In the genomic region with DNA sequence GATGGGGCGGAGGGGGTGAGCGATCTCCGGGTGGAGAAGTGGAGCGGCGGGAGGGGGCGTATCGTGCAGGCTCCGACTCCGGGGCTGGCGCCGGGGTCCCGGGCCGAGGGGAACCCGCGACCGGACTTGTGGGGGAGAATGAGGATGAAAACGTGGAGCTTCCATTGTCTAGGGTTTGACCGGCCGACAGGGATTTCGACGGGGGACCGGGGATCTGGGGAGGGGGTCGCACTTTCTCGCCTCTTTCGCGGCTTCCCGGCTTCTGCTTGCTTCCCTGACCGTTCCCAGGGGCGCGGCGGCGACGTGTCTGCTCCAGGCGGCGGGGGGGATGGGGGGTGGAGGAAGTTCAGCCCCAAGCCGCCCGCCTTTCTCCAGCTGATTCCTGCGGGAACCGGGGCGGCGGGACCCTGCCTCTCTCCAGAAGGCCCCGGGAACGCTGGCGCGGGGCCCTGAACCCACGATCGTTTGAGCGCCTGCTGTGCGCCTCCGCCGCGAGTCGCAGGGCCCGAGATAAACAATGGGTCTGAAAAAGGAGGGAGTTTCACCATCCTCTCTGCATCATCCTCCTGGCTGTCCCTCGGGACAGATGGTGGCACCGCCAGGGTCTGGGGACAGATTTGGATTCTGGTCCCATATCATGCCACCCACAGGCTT, we compare ENCODE assay signal across 8 cellular contexts. TPM values are rescaled to one million over a fixed set of nuclear protein-coding genes. Genes with fewer than 3 reads are reported as not detected.
DNase-seq lines count a peak whose midpoint lies in the region; ATAC-seq, FAIRE-seq and TF ChIP-seq lines count a peak whose summit lies in the region.

No MANE protein-coding gene starts in this region.

- BruUV-seq in HepG2 (replicated peaks; lab: Mats Ljungman, UMichigan) = no TSS peak

- intact Hi-C loops in HepG2 (cut with micrococcal nuclease; ENCODE audit: unreplicated experiment) (loop anchor here (1.0 kb wide), 1 partner anchor 12 kb away; no protein-coding TSS in a partner anchor), stomach (cut with DNase I; ENCODE audit: low total_unique reads) (no loop called here)

- ATAC-seq in HepG2 = peak; percentile 5; the same call in 1 of the 3 replicates
- ATAC-seq in HG03342 (IDR thresholded peaks at IDR 0.05; ENCODE audit: unreplicated experiment) = no peak
- no peak for ATAC-seq in GM18858 (IDR thresholded peaks at IDR 0.05; ENCODE audit: unreplicated experiment)

- peak overlapping the region; percentile 90 to 100 (median 94) for H3K4me3 ChIP-seq in Peyer's patch
- peak overlapping the region; percentile 84 to 87 (median 84) for H3K4me3 ChIP-seq in HepG2 (replicated peaks in 1 of 3; ENCODE audit: insufficient read depth in 1 of 3, low read depth in 2 of 3, low read length in 3 of 3)
- peak overlapping the region; percentile 56 to 98 (median 82) for H3K4me3 ChIP-seq in stomach

- in situ Hi-C loops in HepG2 (cut with HindIII; ENCODE audit: extremely low pct_ligation_motif_present, low pct_unique_long_range_greater_than_20kb) = no loop called here

- H3K27ac ChIP-seq in Peyer's patch (peak overlapping the region; percentile 95 to 100 (median 99)), caudate nucleus (ENCODE audit: low read depth, low read length) (peak overlapping the region; percentile 92), HepG2 (ENCODE audit: extremely low read length, insufficient read depth, low read length) (peak overlapping the region; percentile 90), stomach (peak overlapping the region; percentile 84 to 100 (median 100))

- FAIRE-seq in HepG2 (lab: Jason Lieb, UNC) = no peak

- TF ChIP-seq POLR2A in Peyer's patch (IDR thresholded peaks at IDR 0.05) (no peak), HepG2 (IDR thresholded peaks at IDR 0.05; ENCODE audit: insufficient read depth in 1 of 2, low read depth in 2 of 2, low read length in 2 of 2) (peak in 1 of 2 experiments; percentile 22; a peak in 1 of 4 replicates), stomach (IDR thresholded peaks at IDR 0.05) (no peak)

- peak overlapping the region; percentile 98 for H3K4me2 ChIP-seq in HepG2 (ENCODE audit: low read depth, low read length)

- H4K20me1 ChIP-seq in HepG2 (ENCODE audit: insufficient read depth, low read length) = peaks cover 17% of the 10 kb centered on the region; the same call in 1 of the 2 replicates

- H3K36me3 ChIP-seq in Peyer's patch (peaks cover 0 to 8% (median 0%) of the 10 kb centered on the region in 3 donors), HepG2 (replicated peaks in 1 of 2; ENCODE audit: control insufficient read depth in 1 of 2, insufficient read depth in 2 of 2, low read length in 2 of 2) (peaks cover 2 to 21% of the 10 kb centered on the region in 2 experiments), stomach (peaks cover 7 to 30% (median 18%) of the 10 kb centered on the region in 4 donors)

- POLR2A ChIA-PET in HepG2 (lab: Yijun Ruan, JAX) = interaction anchor here (0.6 to 5.7 kb wide), 9 partner anchors 8 to 121 kb away, joined by 3 to 66 read pairs (median 5); partner anchors contain the start of genes AP1M1, FAM32A and RAB8A

- CTCF ChIA-PET in HepG2 (lab: Yijun Ruan, JAX; ENCODE audit: low intra/inter-chr PET ratio, low total read pairs) = no interaction called here

- TF ChIP-seq RAD21 in HepG2 (CRISPR knock-in tag; IDR thresholded peaks at IDR 0.05) = no peak

- no peak for TF ChIP-seq CTCF in Peyer's patch (IDR thresholded peaks at IDR 0.05)
- TF ChIP-seq CTCF in HepG2 (CRISPR knock-in tag; IDR thresholded peaks at IDR 0.05) = no peak
- TF ChIP-seq CTCF in stomach (IDR thresholded peaks at IDR 0.05) = no peak

- H3K9me3 ChIP-seq in Peyer's patch (no peaks in the 10 kb centered on the region), HepG2 (ENCODE audit: low read length) (no peaks in the 10 kb centered on the region), stomach (no peaks in the 10 kb centered on the region)

- no peaks in the 10 kb centered on the region for H3K27me3 ChIP-seq in Peyer's patch
- no peaks in the 10 kb centered on the region for H3K27me3 ChIP-seq in HepG2 (ENCODE audit: control insufficient read depth in 1 of 2, insufficient read depth in 2 of 2, low read length in 2 of 2)
- no peaks in the 10 kb centered on the region for H3K27me3 ChIP-seq in stomach

- H2AFZ ChIP-seq in HepG2 (ENCODE audit: low read length) = no peak overlapping the region

- TF ChIP-seq EP300 in HepG2 (IDR thresholded peaks at IDR 0.05; ENCODE audit: low read depth in 2 of 2, low read length in 2 of 2) (no peak), HepG2 (CRISPR knock-in tag; IDR thresholded peaks at IDR 0.05; ENCODE audit: borderline replicate concordance) (no peak), stomach (IDR thresholded peaks at IDR 0.05) (no peak)

- H3K9ac ChIP-seq in HepG2 (ENCODE audit: insufficient read depth, low read depth, low read length) = peak overlapping the region; percentile 97

- H3K79me2 ChIP-seq in HepG2 (ENCODE audit: insufficient read depth, low read length) = peaks cover 48% of the 10 kb centered on the region

- DNase-seq in activated CD8-positive, alpha-beta memory T cell treated with anti-CD3 and anti-CD28 coated beads for 24 hours = peak; percentile 70
- DNase-seq in activated CD8-positive, alpha-beta memory T cell treated with anti-CD3 and anti-CD28 coated beads, Interleukin-2, amount 50 U/mL, for 4 hours = no peak
- DNase-seq in Peyer's patch (peak; percentile 59 to 77 (median 77)), caudate nucleus (lab: John Stamatoyannopoulos, UW) (peak in 36 of 61 donors; percentile 12 to 64 (median 38)), HepG2 (ENCODE audit: low spot score) (no peak), stomach (peak; percentile 55)

- H3K4me1 ChIP-seq in Peyer's patch = peaks cover 0 to 58% (median 22%) of the 10 kb centered on the region in 4 donors
- peaks cover 86% of the 10 kb centered on the region for H3K4me1 ChIP-seq in HepG2 (ENCODE audit: insufficient read depth, low read length)
- H3K4me1 ChIP-seq in stomach = peaks cover 29 to 83% (median 68%) of the 10 kb centered on the region in 4 donors

- WGBS in HepG2 (ENCODE audit: low lambda C conversion rate) = 0% methylated on average over 3 of the region's 56 CpGs
- 0 to 3% (median 1%) methylated on average over 38 to 56 of the region's 56 CpGs for WGBS in stomach, 5 donors

TF ChIP-seq in HepG2, 621 proteins besides CTCF, POLR2A, EP300 and RAD21 (continues in another document):
- 0 out of 2 replicates have a peak, but pooled peaks have one; percentile 9 for TF ChIP-seq ZNF598 (CRISPR knock-in tag; IDR thresholded peaks at IDR 0.05; ENCODE audit: borderline replicate concordance)

RNA-seq across cellular contexts. Expression of gene TPM4, which starts 0.8 kb away (rescaled TPM):
- total RNA-seq in Peyer's patch (100 to 1,000 TPM; 125 to 423 (median 139) TPM), HepG2 (2016; rRNA removed; fragmentation: Illumina TruSeq; extraction: Trizol) (180 and 226 TPM in 2 replicates), stomach (100 to 1,000 TPM; 167 to 609 (median 275) TPM)
- total RNA-seq in HepG2 (2016; cell fraction: cytosol; rRNA removed; fragmentation: Illumina TruSeq; extraction: Trizol; ENCODE audit: low read depth) = 81.5 and 84.8 TPM in 2 replicates
- total RNA-seq in HepG2 (2016; cell fraction: insoluble cytoplasmic fraction; rRNA removed; fragmentation: Illumina TruSeq; extraction: Trizol) = 186 and 214 TPM in 2 replicates
- total RNA-seq in HepG2 (2016; cell fraction: membrane; rRNA removed; fragmentation: Illumina TruSeq; extraction: Trizol) = 194 and 200 TPM in 2 replicates
- total RNA-seq in HepG2 (2016; cell fraction: nucleus; rRNA removed; fragmentation: Illumina TruSeq; extraction: Trizol) = 74.9 and 75.0 TPM in 2 replicates
- polyA plus RNA-seq in HepG2 (2011; rRNA removed) (142 and 188 TPM in 2 replicates), stomach (100 to 1,000 TPM; 185 to 475 (median 427) TPM)
- 121 and 146 TPM in 2 replicates for polyA plus RNA-seq in HepG2 (2011; cell fraction: cytosol; rRNA removed)
- polyA plus RNA-seq in HepG2 (2011; cell fraction: nucleus; rRNA removed) = 57.4 and 58.9 TPM in 2 replicates
- polyA plus RNA-seq in HepG2 (2012) = 139 and 145 TPM in 2 replicates
- 109 and 119 TPM in 2 replicates for polyA plus RNA-seq in HepG2 (2016; cell fraction: cytosol; fragmentation: Illumina TruSeq; extraction: Trizol; ENCODE audit: low read depth)
- 311 and 323 TPM in 2 replicates for polyA plus RNA-seq in HepG2 (2016; cell fraction: insoluble cytoplasmic fraction; fragmentation: Illumina TruSeq; extraction: Trizol; ENCODE audit: low read depth)
- polyA plus RNA-seq in HepG2 (2016; cell fraction: membrane; fragmentation: Illumina TruSeq; extraction: Trizol; ENCODE audit: low read depth) = 206 and 209 TPM in 2 replicates
- 143 and 149 TPM in 2 replicates for polyA plus RNA-seq in HepG2 (2016; cell fraction: nucleus; fragmentation: Illumina TruSeq; extraction: Trizol; ENCODE audit: insufficient read depth, low read depth)
- polyA minus RNA-seq in HepG2 (2011; rRNA and poly(A)+ RNA removed; ENCODE audit: low replicate concordance) = 72.8 and 124 TPM in 2 replicates
- 91.4 and 93.5 TPM in 2 replicates for polyA minus RNA-seq in HepG2 (2011; cell fraction: cytosol; rRNA and poly(A)+ RNA removed)
- polyA minus RNA-seq in HepG2 (2011; cell fraction: nucleus; rRNA and poly(A)+ RNA removed) = 76.0 and 77.5 TPM in 2 replicates

RNA-seq across cellular contexts. Expression of gene RAB8A, which starts 34.6 kb away (rescaled TPM):
- 100 to 1,000 TPM in 2 of 4 donors, 10 to 100 TPM in 2; 53.6 to 138 (median 113) TPM for total RNA-seq in Peyer's patch
- total RNA-seq in HepG2 (2016; rRNA removed; fragmentation: Illumina TruSeq; extraction: Trizol) = 44.8 and 45.0 TPM in 2 replicates
- 12.2 and 13.0 TPM in 2 replicates for total RNA-seq in HepG2 (2016; cell fraction: cytosol; rRNA removed; fragmentation: Illumina TruSeq; extraction: Trizol; ENCODE audit: low read depth)
- total RNA-seq in HepG2 (2016; cell fraction: insoluble cytoplasmic fraction; rRNA removed; fragmentation: Illumina TruSeq; extraction: Trizol) = 42.2 and 46.8 TPM in 2 replicates
- 26.3 and 29.3 TPM in 2 replicates for total RNA-seq in HepG2 (2016; cell fraction: membrane; rRNA removed; fragmentation: Illumina TruSeq; extraction: Trizol)
- 27.3 and 27.8 TPM in 2 replicates for total RNA-seq in HepG2 (2016; cell fraction: nucleus; rRNA removed; fragmentation: Illumina TruSeq; extraction: Trizol)
- 36.7 and 37.0 TPM in 2 replicates for polyA plus RNA-seq in HepG2 (2011; rRNA removed)
- 37.0 and 45.8 TPM in 2 replicates for polyA plus RNA-seq in HepG2 (2011; cell fraction: cytosol; rRNA removed)
- 18.8 and 19.5 TPM in 2 replicates for polyA plus RNA-seq in HepG2 (2011; cell fraction: nucleus; rRNA removed)
- 25.7 and 50.6 TPM in 2 replicates for polyA plus RNA-seq in HepG2 (2012)
- 9.1 and 10.9 TPM in 2 replicates for polyA plus RNA-seq in HepG2 (2016; cell fraction: cytosol; fragmentation: Illumina TruSeq; extraction: Trizol; ENCODE audit: low read depth)
- 58.6 and 65.5 TPM in 2 replicates for polyA plus RNA-seq in HepG2 (2016; cell fraction: insoluble cytoplasmic fraction; fragmentation: Illumina TruSeq; extraction: Trizol; ENCODE audit: low read depth)
- 18.8 and 20.6 TPM in 2 replicates for polyA plus RNA-seq in HepG2 (2016; cell fraction: membrane; fragmentation: Illumina TruSeq; extraction: Trizol; ENCODE audit: low read depth)
- polyA plus RNA-seq in HepG2 (2016; cell fraction: nucleus; fragmentation: Illumina TruSeq; extraction: Trizol; ENCODE audit: insufficient read depth, low read depth) = 51.5 and 63.5 TPM in 2 replicates
- 59.4 and 156 TPM in 2 replicates for polyA minus RNA-seq in HepG2 (2011; rRNA and poly(A)+ RNA removed; ENCODE audit: low replicate concordance)
- 50.6 TPM in 2 replicates for polyA minus RNA-seq in HepG2 (2011; cell fraction: cytosol; rRNA and poly(A)+ RNA removed)
- polyA minus RNA-seq in HepG2 (2011; cell fraction: nucleus; rRNA and poly(A)+ RNA removed) = 60.1 and 69.0 TPM in 2 replicates
- 10 to 100 TPM in 3 of 5 donors, 1 to 10 TPM in 2; 1.8 to 49.4 (median 11.2) TPM for total RNA-seq in stomach
- 10 to 100 TPM; 25.4 to 63.4 (median 39.4) TPM for polyA plus RNA-seq in stomach

Comparison
In these comparisons a context has a peak if more than half of its experiments do, and no peak if none do; other contexts are left out.
1. DNase-seq: peak in activated CD8-positive, alpha-beta memory T cell treated with anti-CD3 and anti-CD28 coated beads for 24 hours (single experiment), Peyer's patch (3 of 3), caudate nucleus (36 of 61) and stomach (single experiment); none in activated CD8-positive, alpha-beta memory T cell treated with anti-CD3 and anti-CD28 coated beads, Interleukin-2, amount 50 U/mL, for 4 hours (single experiment) and HepG2 (single experiment).
2. Peak in every context shown above with its lines, with median percentiles within 50 percentile points of each other: H3K27ac ChIP-seq and H3K4me3 ChIP-seq.